11 cellular contexts compared by ENCODE assay signal in the genomic region with DNA sequence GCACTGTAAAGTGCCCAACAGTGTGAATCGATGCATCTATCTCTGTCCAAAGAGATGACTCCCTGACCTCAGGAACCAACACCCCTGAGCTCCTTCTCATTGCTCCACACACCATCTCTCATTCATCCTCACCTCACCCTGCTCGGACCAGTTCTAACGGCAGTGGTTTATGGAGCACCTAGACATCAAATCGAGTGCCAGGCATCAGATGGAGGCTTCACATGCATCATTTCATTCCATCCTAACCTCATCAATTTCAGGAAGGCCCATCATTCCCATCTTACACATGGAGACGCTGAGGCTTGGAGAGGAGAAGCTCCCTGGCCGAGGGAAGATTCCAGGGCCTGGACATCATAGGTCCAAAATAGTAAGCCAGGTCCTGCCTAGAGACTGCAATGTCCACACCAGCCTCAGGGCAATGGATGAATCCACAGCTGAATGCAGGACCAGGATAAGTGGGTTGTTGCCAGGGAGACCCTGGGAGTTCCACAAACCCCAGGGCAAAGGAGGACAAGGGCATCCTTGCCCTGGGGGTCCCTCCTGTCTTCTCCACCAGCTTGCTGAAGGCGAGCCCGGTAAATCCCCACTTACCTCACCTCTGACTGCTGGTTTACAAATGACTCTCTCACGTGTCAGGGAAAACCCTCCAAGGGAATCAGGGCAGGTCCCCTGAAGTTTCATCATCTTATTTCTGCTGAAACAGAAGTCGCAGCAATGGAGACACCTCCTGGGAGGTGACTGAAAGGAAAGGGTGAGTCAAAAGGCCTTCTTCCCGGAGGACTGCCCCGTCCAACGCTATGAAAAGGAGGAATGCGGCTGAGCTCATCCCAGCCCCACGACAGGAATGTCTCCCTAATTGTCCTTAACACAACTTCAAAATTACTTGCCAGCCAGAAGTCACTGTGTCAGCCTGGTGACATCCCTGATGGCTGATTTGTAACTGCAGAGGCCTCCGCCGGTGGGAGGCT. TPM values are rescaled to one million over a fixed set of nuclear protein-coding genes. Genes with fewer than 3 reads are reported as not detected.
DNase-seq lines count a peak whose midpoint lies in the region; ATAC-seq, FAIRE-seq and TF ChIP-seq lines count a peak whose summit lies in the region.
"Had no signal": no experiment of that assay in that cellular context is flagged by ENCODE, and none has a peak within 500 bp of the region (broad histone marks: within the 10 kb centered on the region; RNA-seq: fewer than 3 reads in every experiment).

No MANE protein-coding gene starts in this region.

- H3K4me3 ChIP-seq in epithelial cell of proximal tubule (ENCODE audit: low read depth, low read length), result no peak overlapping the region
- H3K4me3 ChIP-seq: BLaER1 had no signal

- TF ChIP-seq CTCF in epithelial cell of proximal tubule (conservative IDR thresholded peaks at IDR 0.05; ENCODE audit: low read depth, low read length), result peak; percentile 21

- FAIRE-seq in RCC 7860 (lab: Jason Lieb, UNC), result peak; percentile 76

- peak; percentile 25 for DNase-seq in activated naive CD4-positive, alpha-beta T cell treated with Interleukin-2 at 50 U/mL for 16 hours
- no peak for DNase-seq in activated naive CD4-positive, alpha-beta T cell (lab: John Stamatoyannopoulos, UW)
- peak; percentile 90 for DNase-seq in RCC 7860 (ENCODE audit: low spot score)
- DNase-seq in epithelial cell of proximal tubule (ENCODE audit: low read depth), result peak; percentile 59
- peak; percentile 51 for DNase-seq in stimulated activated naive CD8-positive, alpha-beta T cell treated with anti-CD3 and anti-CD28 coated beads, Interleukin-15, Interleukin-2, amounts not matched to agents 100 U/mL and 50 U/mL, for 24 hours
- no peak for DNase-seq in NCI-H524 (lab: John Stamatoyannopoulos, UW)
- DNase-seq in DMS153 (lab: John Stamatoyannopoulos, UW), result no peak
- DNase-seq in substantia nigra (lab: John Stamatoyannopoulos, UW), result no peak
- DNase-seq: activated effector memory CD4-positive, alpha-beta T cell treated with anti-CD3 and anti-CD28 coated beads, Interleukin-2, amount 50 U/mL, for 16 hours; NCI-H1105 treated with DMSO at 0.1 percent for 48 hours had no signal

- H3K27ac ChIP-seq in substantia nigra (ENCODE audit: low read depth, low read length, poor library complexity, severe bottlenecking), result no peak overlapping the region
- H3K27ac ChIP-seq: BLaER1 had no signal

- peak; percentile 86 for ATAC-seq in stimulated activated naive CD8-positive, alpha-beta T cell treated with anti-CD3 and anti-CD28 coated beads, Interleukin-15, Interleukin-2, amounts not matched to agents 100 U/mL and 50 U/mL, for 24 hours

RNA-seq across cellular contexts. Expression of a gene that starts 9.0 kb away (rescaled TPM):
- total RNA-seq in epithelial cell of proximal tubule, result 61.8 and 107 TPM in 2 replicates

Comparison
In these comparisons a context has a peak if more than half of its experiments do, and no peak if none do; other contexts are left out.
1. DNase-seq: peak in activated naive CD4-positive, alpha-beta T cell treated with Interleukin-2 at 50 U/mL for 16 hours (single experiment), RCC 7860 (single experiment), epithelial cell of proximal tubule (single experiment) and stimulated activated naive CD8-positive, alpha-beta T cell treated with anti-CD3 and anti-CD28 coated beads, Interleukin-15, Interleukin-2, amounts not matched to agents 100 U/mL and 50 U/mL, for 24 hours (single experiment); none in activated naive CD4-positive, alpha-beta T cell (0 of 4), NCI-H524 (0 of 2), DMS153 (single experiment) and substantia nigra (0 of 49).